In the genomic region with DNA sequence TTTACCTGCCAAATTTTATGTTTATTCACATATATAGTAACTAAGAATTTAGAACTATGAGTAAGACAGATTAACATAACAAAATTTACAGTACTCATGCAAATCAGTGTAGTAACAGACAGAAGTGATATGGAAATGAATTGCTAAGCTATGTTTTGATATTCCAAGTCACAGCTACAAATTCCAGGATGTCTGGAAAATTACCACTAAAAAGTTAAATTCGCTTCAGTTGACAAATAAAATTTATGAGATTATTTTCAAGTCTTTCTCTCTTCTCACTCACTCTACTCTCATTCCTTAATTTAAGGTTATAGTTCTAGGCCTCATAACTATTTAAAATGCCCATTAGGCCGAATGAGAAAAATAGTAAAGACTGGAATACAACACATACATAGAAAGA, we compare ENCODE assay signal across 34 cellular contexts. TPM values are rescaled to one million over a fixed set of nuclear protein-coding genes. Genes with fewer than 3 reads are reported as not detected.
"Had no signal": no experiment of that assay in that cellular context is flagged by ENCODE, and none has a peak within 500 bp of the region (broad histone marks: within the 10 kb centered on the region; RNA-seq: fewer than 3 reads in every experiment).

No MANE protein-coding gene starts in this region.

- ATAC-seq: naive thymus-derived CD8-positive, alpha-beta T cell; psoas muscle; right cardiac atrium; right lobe of liver; stimulated activated effector memory CD8-positive, alpha-beta T cell treated with anti-CD3 and anti-CD28 coated beads, Interleukin-12 subunit alpha, Interleukin-12 subunit beta, amount 100 ng/mL, for 72 hours; stimulated activated naive B cell treated with anti-CD40 and anti-IgM and Interleukin-4, amounts not matched to agents 10 μg/mL and 1 μg/mL and 100 μg/mL, for 72 hours; upper lobe of right lung had no signal

- H3K27ac Mint-ChIP-seq: naive thymus-derived CD8-positive, alpha-beta T cell; nephron; neural progenitor cell; progenitor cell of endocrine pancreas; stimulated activated effector memory CD8-positive, alpha-beta T cell treated with anti-CD3 and anti-CD28 coated beads, Interleukin-12 subunit alpha, Interleukin-12 subunit beta, amount 100 ng/mL, for 72 hours; stimulated activated naive B cell treated with anti-CD40 and anti-IgM and Interleukin-4, amounts not matched to agents 10 μg/mL and 1 μg/mL and 100 μg/mL, for 72 hours; stimulated activated naive CD8-positive, alpha-beta T cell treated with anti-CD3 and anti-CD28 coated beads, Interleukin-15, Interleukin-2, amounts not matched to agents 100 ng/mL and 50 ng/mL, for 24 hours; type B pancreatic cell had no signal

- H3K4me1 ChIP-seq: neural progenitor cell, parathyroid adenoma, psoas muscle, right lobe of liver, stomach, tibial artery, transverse colon, upper lobe of right lung, uterus had no signal

- H3K4me2 ChIP-seq: neural progenitor cell, smooth muscle cell had no signal

- H3K27ac ChIP-seq: neural progenitor cell, ovary, parathyroid adenoma, psoas muscle, right lobe of liver, skin epidermis, stomach, thoracic aorta, tibial artery, transverse colon, upper lobe of right lung, uterus had no signal

- H3K27me3 ChIP-seq: neural progenitor cell, ovary, stomach, tibial artery, transverse colon, upper lobe of right lung, uterus had no signal

- H3K36me3 Mint-ChIP-seq: naive B cell; naive thymus-derived CD8-positive, alpha-beta T cell; neural progenitor cell; stimulated activated effector memory CD8-positive, alpha-beta T cell treated with anti-CD3 and anti-CD28 coated beads, Interleukin-12 subunit alpha, Interleukin-12 subunit beta, amount 100 ng/mL, for 72 hours; stimulated activated naive B cell treated with anti-CD40 and anti-IgM and Interleukin-4, amounts not matched to agents 10 μg/mL and 1 μg/mL and 100 μg/mL, for 72 hours; type B pancreatic cell had no signal

- H3K4me3 ChIP-seq: neural progenitor cell, ovary, psoas muscle, right lobe of liver, skin epidermis, smooth muscle cell, stomach, thoracic aorta, tibial artery, transverse colon, upper lobe of right lung, uterus had no signal

- H3K36me3 ChIP-seq: neural progenitor cell, ovary, right lobe of liver, stomach, thoracic aorta, tibial artery, transverse colon, upper lobe of right lung, uterus had no signal

- H3K79me2 ChIP-seq: parathyroid adenoma had no signal

- H3K9me3 Mint-ChIP-seq: naive B cell; naive thymus-derived CD8-positive, alpha-beta T cell; stimulated activated effector memory CD8-positive, alpha-beta T cell treated with anti-CD3 and anti-CD28 coated beads, Interleukin-12 subunit alpha, Interleukin-12 subunit beta, amount 100 ng/mL, for 72 hours; stimulated activated naive B cell treated with anti-CD40 and anti-IgM and Interleukin-4, amounts not matched to agents 10 μg/mL and 1 μg/mL and 100 μg/mL, for 72 hours; stimulated activated naive CD8-positive, alpha-beta T cell treated with anti-CD3 and anti-CD28 coated beads, Interleukin-15, Interleukin-2, amounts not matched to agents 100 ng/mL and 50 ng/mL, for 24 hours; type B pancreatic cell had no signal

- H3K9ac ChIP-seq: neural progenitor cell, parathyroid adenoma had no signal

- DNase-seq: naive B cell; naive thymus-derived CD8-positive, alpha-beta T cell; occipital lobe; ovary; posterior cingulate gyrus; psoas muscle; right cardiac atrium; right lobe of liver; stimulated activated CD4-positive, alpha-beta T cell treated with anti-CD3 and anti-CD28 coated beads, Interleukin-15, amount 100 ng/mL, for 24 hours; stimulated activated CD4-positive, alpha-beta T cell treated with anti-CD3 and anti-CD28 coated beads, Interleukin-2, amount 100 ng/mL, for 24 hours; stimulated activated CD4-positive, alpha-beta T cell treated with anti-CD3 and anti-CD28 coated beads, Interleukin-2, amount 100 ng/mL, for 48 hours; stimulated activated CD4-positive, alpha-beta T cell treated with anti-CD3 and anti-CD28 coated beads, Interleukin-4, amount 100 ng/mL, for 24 hours; stimulated activated naive B cell treated with anti-CD40 and anti-IgM and Interleukin-4, amounts not matched to agents 10 μg/mL and 1 μg/mL and 100 μg/mL, for 72 hours; stimulated activated naive CD4-positive, alpha-beta T cell treated with Interleukin-2 at 50 U/mL for 16 hours; stomach; tibial artery; transverse colon; upper lobe of right lung; uterus had no signal

- H3K9me3 ChIP-seq: ovary, psoas muscle, right lobe of liver, stomach, thoracic aorta, tibial artery, upper lobe of right lung, uterus had no signal

- H3K4me1 Mint-ChIP-seq: nephron; neural progenitor cell; stimulated activated effector memory CD8-positive, alpha-beta T cell treated with anti-CD3 and anti-CD28 coated beads, Interleukin-12 subunit alpha, Interleukin-12 subunit beta, amount 100 ng/mL, for 72 hours had no signal

- H2AFZ ChIP-seq: neural progenitor cell, parathyroid adenoma had no signal

- H3K4me3 Mint-ChIP-seq: naive B cell; naive thymus-derived CD8-positive, alpha-beta T cell; nephron; neural progenitor cell; stimulated activated effector memory CD8-positive, alpha-beta T cell treated with anti-CD3 and anti-CD28 coated beads, Interleukin-12 subunit alpha, Interleukin-12 subunit beta, amount 100 ng/mL, for 72 hours; stimulated activated naive B cell treated with anti-CD40 and anti-IgM and Interleukin-4, amounts not matched to agents 10 μg/mL and 1 μg/mL and 100 μg/mL, for 72 hours; stimulated activated naive CD8-positive, alpha-beta T cell treated with anti-CD3 and anti-CD28 coated beads, Interleukin-15, Interleukin-2, amounts not matched to agents 100 ng/mL and 50 ng/mL, for 24 hours; type B pancreatic cell had no signal

- H3K27me3 Mint-ChIP-seq: naive B cell; naive thymus-derived CD8-positive, alpha-beta T cell; progenitor cell of endocrine pancreas; stimulated activated naive B cell treated with anti-CD40 and anti-IgM and Interleukin-4, amounts not matched to agents 10 μg/mL and 1 μg/mL and 100 μg/mL, for 72 hours; stimulated activated naive CD8-positive, alpha-beta T cell treated with anti-CD3 and anti-CD28 coated beads, Interleukin-15, Interleukin-2, amounts not matched to agents 100 ng/mL and 50 ng/mL, for 24 hours; type B pancreatic cell had no signal

RNA-seq across cellular contexts. Expression of a gene that starts 18.1 kb away (rescaled TPM):
- total RNA-seq: naive thymus-derived CD8-positive, alpha-beta T cell; occipital lobe; osteoblast; ovary; progenitor cell of endocrine pancreas; psoas muscle; right cardiac atrium; right lobe of liver; smooth muscle cell; stomach; subcutaneous adipose tissue; temporal lobe; thoracic aorta; transverse colon; upper lobe of right lung; urinary bladder; uterus had no signal
- polyA plus RNA-seq: naive thymus-derived CD8-positive, alpha-beta T cell; neural cell; ovary; psoas muscle; right cardiac atrium; smooth muscle cell; stomach; urinary bladder had no signal
